24 cellular contexts compared by ENCODE assay signal in the genomic region with DNA sequence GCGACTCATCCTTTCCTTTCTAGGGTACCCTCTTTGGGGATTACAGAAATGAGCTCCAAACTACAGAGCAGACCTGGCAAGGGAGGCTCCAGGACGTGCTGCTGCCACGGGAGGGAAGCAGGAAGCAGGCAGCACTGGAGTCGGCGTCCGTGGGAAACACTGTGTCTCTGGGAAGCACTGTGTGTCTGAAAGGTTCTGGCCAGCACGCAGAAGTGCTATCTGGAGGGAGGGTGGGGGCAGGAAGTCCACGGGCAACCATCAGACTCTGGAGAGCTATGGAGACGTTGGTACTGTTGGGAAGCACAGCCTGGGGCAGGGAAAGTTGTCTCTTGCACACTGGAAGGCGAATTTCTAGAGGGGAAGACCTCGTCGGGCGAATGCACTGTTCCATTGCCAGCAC.
"Had no signal": no experiment of that assay in that cellular context is flagged by ENCODE, and none has a peak within 500 bp of the region (broad histone marks: within the 10 kb centered on the region; RNA-seq: fewer than 3 reads in every experiment).

No MANE protein-coding gene starts in this region.

- H3K27me3 Mint-ChIP-seq: activated naive CD4-positive, alpha-beta T cell treated with anti-CD3 and anti-CD28 coated beads, Interleukin-2, amount 10 ng/mL, durations not matched to agents 7 days and 5 days; dendritic cell treated with granulocyte-macrophage colony-stimulating factor and Interleukin-4, amounts not matched to agents 40 ng/mL and 50 ng/mL, for 4 days; stimulated activated naive CD8-positive, alpha-beta T cell treated with anti-CD3 and anti-CD28 coated beads, Interleukin-15, Interleukin-2, amounts not matched to agents 100 ng/mL and 50 ng/mL, for 24 hours had no signal

- H3K4me3 Mint-ChIP-seq: activated CD8-positive, alpha-beta T cell treated with anti-CD3 and anti-CD28 coated beads, Interleukin-2, amount 10 ng/mL, durations not matched to agents 7 days and 5 days; activated naive CD4-positive, alpha-beta T cell treated with anti-CD3 and anti-CD28 coated beads, Interleukin-2, amount 10 ng/mL, durations not matched to agents 7 days and 5 days; activated T-cell treated with anti-CD3 and anti-CD28 coated beads, Interleukin-2, amount 50 U/mL, for 4 hours; dendritic cell treated with granulocyte-macrophage colony-stimulating factor and Interleukin-4, amounts not matched to agents 40 ng/mL and 50 ng/mL, for 4 days; naive thymus-derived CD8-positive, alpha-beta T cell; stimulated activated naive CD8-positive, alpha-beta T cell treated with anti-CD3 and anti-CD28 coated beads, Interleukin-15, Interleukin-2, amounts not matched to agents 100 ng/mL and 50 ng/mL, for 24 hours had no signal

- H3K9me3 Mint-ChIP-seq: activated naive CD4-positive, alpha-beta T cell treated with anti-CD3 and anti-CD28 coated beads, Interleukin-2, amount 10 ng/mL, durations not matched to agents 7 days and 5 days; activated T-cell treated with anti-CD3 and anti-CD28 coated beads, Interleukin-2, amount 50 U/mL, for 4 hours; dendritic cell treated with granulocyte-macrophage colony-stimulating factor and Interleukin-4, amounts not matched to agents 40 ng/mL and 50 ng/mL, for 4 days; stimulated activated naive CD8-positive, alpha-beta T cell treated with anti-CD3 and anti-CD28 coated beads, Interleukin-15, Interleukin-2, amounts not matched to agents 100 ng/mL and 50 ng/mL, for 24 hours had no signal

- H3K4me1 Mint-ChIP-seq: activated naive CD4-positive, alpha-beta T cell treated with anti-CD3 and anti-CD28 coated beads, Interleukin-2, amount 10 ng/mL, durations not matched to agents 7 days and 5 days had no signal

- ATAC-seq: activated CD8-positive, alpha-beta T cell treated with anti-CD3 and anti-CD28 coated beads, Interleukin-2, amount 10 ng/mL, durations not matched to agents 7 days and 5 days; activated T-cell treated with anti-CD3 and anti-CD28 coated beads, Interleukin-2, amount 50 U/mL, for 4 hours; naive thymus-derived CD8-positive, alpha-beta T cell had no signal

- DNase-seq: activated CD4-positive, alpha-beta T cell treated with anti-CD3 and anti-CD28 coated beads for 48 hours; activated CD4-positive, CD25-positive, alpha-beta regulatory T cell; activated CD8-positive, alpha-beta memory T cell treated with anti-CD3 and anti-CD28 coated beads, Interleukin-2, amount 50 U/mL, for 4 hours; activated CD8-positive, alpha-beta T cell treated with anti-CD3 and anti-CD28 coated beads, Interleukin-2, amount 10 ng/mL, durations not matched to agents 7 days and 5 days; activated effector memory CD4-positive, alpha-beta T cell treated with Interleukin-2 at 50 U/mL for 16 hours; activated naive CD4-positive, alpha-beta T cell treated with anti-CD3 and anti-CD28 coated beads, Interleukin-2, amount 10 ng/mL, durations not matched to agents 7 days and 5 days; activated T-cell treated with anti-CD3 and anti-CD28 coated beads, Interleukin-2, amount 50 U/mL, for 4 hours; cerebellar nuclear complex; effector memory CD4-positive, alpha-beta T cell; foreskin fibroblast; hippocampal formation; nucleus accumbens; stimulated activated CD4-positive, alpha-beta T cell treated with anti-CD3 and anti-CD28 coated beads, Interleukin-15, amount 100 ng/mL, for 24 hours; stimulated activated CD4-positive, alpha-beta T cell treated with anti-CD3 and anti-CD28 coated beads, Interleukin-2, amount 100 ng/mL, for 48 hours; T-helper 1 cell; T-helper 9 cell had no signal

- H3K4me1 ChIP-seq: ascending aorta, breast epithelium, tibial nerve had no signal

- FAIRE-seq: keratinocyte, urothelium cell line had no signal

- H3K4me3 ChIP-seq: ascending aorta, breast epithelium, tibial nerve had no signal

- H3K27ac ChIP-seq: ascending aorta, breast epithelium, tibial nerve had no signal

- H3K27ac Mint-ChIP-seq: activated CD8-positive, alpha-beta T cell treated with anti-CD3 and anti-CD28 coated beads, Interleukin-2, amount 10 ng/mL, durations not matched to agents 7 days and 5 days; activated naive CD4-positive, alpha-beta T cell treated with anti-CD3 and anti-CD28 coated beads, Interleukin-2, amount 10 ng/mL, durations not matched to agents 7 days and 5 days; dendritic cell treated with granulocyte-macrophage colony-stimulating factor and Interleukin-4, amounts not matched to agents 40 ng/mL and 50 ng/mL, for 4 days; naive thymus-derived CD8-positive, alpha-beta T cell; stimulated activated naive CD8-positive, alpha-beta T cell treated with anti-CD3 and anti-CD28 coated beads, Interleukin-15, Interleukin-2, amounts not matched to agents 100 ng/mL and 50 ng/mL, for 24 hours had no signal

- H3K36me3 Mint-ChIP-seq: activated naive CD4-positive, alpha-beta T cell treated with anti-CD3 and anti-CD28 coated beads, Interleukin-2, amount 10 ng/mL, durations not matched to agents 7 days and 5 days; naive thymus-derived CD8-positive, alpha-beta T cell had no signal

- H3K9me3 ChIP-seq: ascending aorta, breast epithelium, tibial nerve had no signal

- H3K27me3 ChIP-seq: ascending aorta, breast epithelium, tibial nerve had no signal

- H3K36me3 ChIP-seq: ascending aorta, breast epithelium, tibial nerve had no signal
